ENCODE assay signal across 1 cellular context in the genomic region with DNA sequence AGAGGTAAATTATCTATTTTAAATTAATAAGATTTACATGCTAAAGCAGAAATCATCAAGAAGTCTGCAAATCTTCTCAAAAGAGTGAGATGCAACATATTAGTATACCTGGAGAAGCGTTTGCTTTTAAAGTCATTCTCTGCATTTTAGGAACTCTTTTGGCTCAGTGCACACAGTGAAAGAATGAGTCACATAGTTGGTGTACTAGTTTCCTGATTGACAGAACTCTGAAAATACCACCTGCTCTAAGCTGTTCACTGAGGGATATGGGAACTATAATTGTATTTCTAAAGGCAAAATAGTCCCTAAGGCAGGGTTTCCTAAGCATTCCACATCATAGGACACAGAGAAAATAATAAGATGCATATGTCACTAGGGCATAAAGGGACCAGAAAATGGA.
TF ChIP-seq lines count a peak whose summit lies in the region.

No MANE protein-coding gene starts in this region.

TF ChIP-seq in WTC11, 78 proteins besides CTCF, POLR2A, EP300 and RAD21 (continued from another document):
- no peak for TF ChIP-seq MYBL2 (CRISPR knock-in tag; IDR thresholded peaks at IDR 0.05)
- TF ChIP-seq, protein P1, sequence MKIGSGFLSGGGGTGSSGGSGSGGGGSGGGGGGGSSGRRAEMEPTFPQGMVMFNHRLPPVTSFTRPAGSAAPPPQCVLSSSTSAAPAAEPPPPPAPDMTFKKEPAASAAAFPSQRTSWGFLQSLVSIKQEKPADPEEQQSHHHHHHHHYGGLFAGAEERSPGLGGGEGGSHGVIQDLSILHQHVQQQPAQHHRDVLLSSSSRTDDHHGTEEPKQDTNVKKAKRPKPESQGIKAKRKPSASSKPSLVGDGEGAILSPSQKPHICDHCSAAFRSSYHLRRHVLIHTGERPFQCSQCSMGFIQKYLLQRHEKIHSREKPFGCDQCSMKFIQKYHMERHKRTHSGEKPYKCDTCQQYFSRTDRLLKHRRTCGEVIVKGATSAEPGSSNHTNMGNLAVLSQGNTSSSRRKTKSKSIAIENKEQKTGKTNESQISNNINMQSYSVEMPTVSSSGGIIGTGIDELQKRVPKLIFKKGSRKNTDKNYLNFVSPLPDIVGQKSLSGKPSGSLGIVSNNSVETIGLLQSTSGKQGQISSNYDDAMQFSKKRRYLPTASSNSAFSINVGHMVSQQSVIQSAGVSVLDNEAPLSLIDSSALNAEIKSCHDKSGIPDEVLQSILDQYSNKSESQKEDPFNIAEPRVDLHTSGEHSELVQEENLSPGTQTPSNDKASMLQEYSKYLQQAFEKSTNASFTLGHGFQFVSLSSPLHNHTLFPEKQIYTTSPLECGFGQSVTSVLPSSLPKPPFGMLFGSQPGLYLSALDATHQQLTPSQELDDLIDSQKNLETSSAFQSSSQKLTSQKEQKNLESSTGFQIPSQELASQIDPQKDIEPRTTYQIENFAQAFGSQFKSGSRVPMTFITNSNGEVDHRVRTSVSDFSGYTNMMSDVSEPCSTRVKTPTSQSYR (CRISPR knock-in tag; IDR thresholded peaks at IDR 0.05), result no peak
- TF ChIP-seq, protein P2, sequence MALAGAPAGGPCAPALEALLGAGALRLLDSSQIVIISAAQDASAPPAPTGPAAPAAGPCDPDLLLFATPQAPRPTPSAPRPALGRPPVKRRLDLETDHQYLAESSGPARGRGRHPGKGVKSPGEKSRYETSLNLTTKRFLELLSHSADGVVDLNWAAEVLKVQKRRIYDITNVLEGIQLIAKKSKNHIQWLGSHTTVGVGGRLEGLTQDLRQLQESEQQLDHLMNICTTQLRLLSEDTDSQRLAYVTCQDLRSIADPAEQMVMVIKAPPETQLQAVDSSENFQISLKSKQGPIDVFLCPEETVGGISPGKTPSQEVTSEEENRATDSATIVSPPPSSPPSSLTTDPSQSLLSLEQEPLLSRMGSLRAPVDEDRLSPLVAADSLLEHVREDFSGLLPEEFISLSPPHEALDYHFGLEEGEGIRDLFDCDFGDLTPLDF (CRISPR knock-in tag; IDR thresholded peaks at IDR 0.05), result no peak
